Comparison of ENCODE assay signal across 8 cellular contexts in genomic region chr17:75289832-75290337, GRCh38. TPM values are rescaled to one million over a fixed set of nuclear protein-coding genes. Genes with fewer than 3 reads are reported as not detected.
DNase-seq lines count a peak whose midpoint lies in the region; ATAC-seq and TF ChIP-seq lines count a peak whose summit lies in the region.

No MANE protein-coding gene starts in this region.

- TF ChIP-seq CTCF in OCI-LY7 (conservative IDR thresholded peaks at IDR 0.05; ENCODE audit: low read length) (peak; percentile 75), progenitor cell of endocrine pancreas (IDR thresholded peaks at IDR 0.05; ENCODE audit: unreplicated experiment) (peak; percentile 20)

- H3K4me3 Mint-ChIP-seq in progenitor cell of endocrine pancreas (ENCODE audit: low read depth) = peak overlapping the region; percentile 88

- H3K27ac ChIP-seq in OCI-LY7 (ENCODE audit: low read depth, low read length, poor library complexity, severe bottlenecking) = peak overlapping the region; percentile 80

- H3K36me3 Mint-ChIP-seq in progenitor cell of endocrine pancreas (ENCODE audit: insufficient read depth) = no peaks in the 10 kb centered on the region

- peaks cover 9% of the 10 kb centered on the region for H3K4me1 Mint-ChIP-seq in progenitor cell of endocrine pancreas (ENCODE audit: low read depth)

- peak overlapping the region; percentile 61; the same call in 1 of the 2 replicates for H2AFZ ChIP-seq in OCI-LY7 (ENCODE audit: low read length)

- CTCF ChIA-PET in OCI-LY7 (lab: Charles Lee; ENCODE audit: unreplicated experiment) = interaction anchor here (0.6 to 1.4 kb wide), 14 partner anchors 15 to 123 kb away, joined by 3 to 20 read pairs (median 6); partner anchors contain the start of genes MIF4GD and MRPS7

- peaks cover 33% of the 10 kb centered on the region for H3K36me3 ChIP-seq in OCI-LY7 (ENCODE audit: insufficient read depth, low read length)

- peak overlapping the region; percentile 95 for H3K27ac Mint-ChIP-seq in progenitor cell of endocrine pancreas

- BruUV-seq in OCI-LY7 (replicated peaks; lab: Mats Ljungman, UMichigan) = TSS peak; percentile 100

- DNase-seq in GM03348 (ENCODE audit: low spot score) (peak; percentile 59), OCI-LY7 (ENCODE audit: low spot score) (peak; percentile 91), glomerular visceral epithelial cell (ENCODE audit: extremely low spot score) (peak; percentile 46), progenitor cell of endocrine pancreas (ENCODE audit: low spot score, unreplicated experiment) (no peak), iPS-NIHi11 (ENCODE audit: low spot score) (no peak), T1000 (lab: John Stamatoyannopoulos, UW) (no peak)
- peak; percentile 74 for DNase-seq in activated naive CD4-positive, alpha-beta T cell treated with Interleukin-2 at 50 U/mL for 16 hours

- H3K9me2 ChIP-seq in OCI-LY7 (ENCODE audit: insufficient read depth, low read length) = no peaks in the 10 kb centered on the region

- H3K4me3 ChIP-seq in OCI-LY7 (ENCODE audit: low read depth, low read length, poor library complexity, severe bottlenecking) = peak overlapping the region; percentile 86

- H3K4me1 ChIP-seq in OCI-LY7 (ENCODE audit: insufficient read depth, low read length, poor library complexity, severe bottlenecking) = peaks cover 58% of the 10 kb centered on the region

- H3K27me3 Mint-ChIP-seq in progenitor cell of endocrine pancreas = no peaks in the 10 kb centered on the region

- intact Hi-C loops in OCI-LY7 (cut with micrococcal nuclease; ENCODE audit: unreplicated experiment) = loop anchor here (1.0 to 5.0 kb wide), 7 partner anchors 19 to 227 kb away; partner anchors contain the start of genes CASKIN2, GRB2, MIF4GD and TSEN54

- POLR2A ChIA-PET in OCI-LY7 (lab: Charles Lee) = interaction anchor here (0.6 to 6.2 kb wide), 35 partner anchors 8 to 227 kb away, joined by 3 to 91 read pairs (median 5); partner anchors contain the start of genes GGA3, GRB2, MIF4GD and MRPS7

- peaks cover 39% of the 10 kb centered on the region for H3K79me2 ChIP-seq in OCI-LY7 (ENCODE audit: insufficient read depth, low read depth, low read length)

- no peaks in the 10 kb centered on the region for H3K9me3 Mint-ChIP-seq in progenitor cell of endocrine pancreas (ENCODE audit: low read depth)

- peak overlapping the region; percentile 63 for H3K4me2 ChIP-seq in OCI-LY7 (ENCODE audit: low read length)

- peaks cover 12% of the 10 kb centered on the region; the same call in 1 of the 2 replicates for H4K20me1 ChIP-seq in OCI-LY7 (ENCODE audit: insufficient read depth, low read length)

- ATAC-seq in HG02623 (IDR thresholded peaks at IDR 0.05; ENCODE audit: unreplicated experiment) = peak; percentile 5

- H3K9me3 ChIP-seq in OCI-LY7 (ENCODE audit: low read length) = no peaks in the 10 kb centered on the region

RNA-seq across cellular contexts. Expression of gene SLC25A19, which starts 0.7 kb away (rescaled TPM):
- 113 TPM in 2 replicates for total RNA-seq in OCI-LY7 (2014; rRNA removed; shearing (Covaris generic))
- total RNA-seq in OCI-LY7 (2022) = 118 and 144 TPM in 2 replicates
- total RNA-seq in progenitor cell of endocrine pancreas = 14.1 and 18.4 TPM in 2 replicates

RNA-seq across cellular contexts. Expression of gene MIF4GD, which starts 18.9 kb away (rescaled TPM):
- 69.4 and 70.9 TPM in 2 replicates for total RNA-seq in OCI-LY7 (2014; rRNA removed; shearing (Covaris generic))
- 132 and 139 TPM in 2 replicates for total RNA-seq in OCI-LY7 (2022)
- total RNA-seq in progenitor cell of endocrine pancreas = 14.8 and 16.3 TPM in 2 replicates

RNA-seq across cellular contexts. Expression of gene MRPS7, which starts 28.2 kb away (rescaled TPM):
- total RNA-seq in OCI-LY7 (2014; rRNA removed; shearing (Covaris generic)) = 123 and 127 TPM in 2 replicates
- total RNA-seq in OCI-LY7 (2022) (90.2 and 103 TPM in 2 replicates), progenitor cell of endocrine pancreas (55.2 and 59.2 TPM in 2 replicates)

RNA-seq across cellular contexts. Expression of gene GGA3, which starts 28.5 kb away (rescaled TPM):
- 52.3 and 77.6 TPM in 2 replicates for total RNA-seq in OCI-LY7 (2014; rRNA removed; shearing (Covaris generic))
- total RNA-seq in OCI-LY7 (2022) = 106 and 122 TPM in 2 replicates
- 66.8 and 68.1 TPM in 2 replicates for total RNA-seq in progenitor cell of endocrine pancreas

Comparison
In these comparisons a context has a peak if more than half of its experiments do, and no peak if none do; other contexts are left out.
1. DNase-seq: peak in GM03348 (single experiment), OCI-LY7 (single experiment), activated naive CD4-positive, alpha-beta T cell treated with Interleukin-2 at 50 U/mL for 16 hours (single experiment) and glomerular visceral epithelial cell (single experiment); none in progenitor cell of endocrine pancreas (single experiment), iPS-NIHi11 (single experiment) and T1000 (single experiment).